Comparison of ENCODE assay signal across 10 cellular contexts in the genomic region with DNA sequence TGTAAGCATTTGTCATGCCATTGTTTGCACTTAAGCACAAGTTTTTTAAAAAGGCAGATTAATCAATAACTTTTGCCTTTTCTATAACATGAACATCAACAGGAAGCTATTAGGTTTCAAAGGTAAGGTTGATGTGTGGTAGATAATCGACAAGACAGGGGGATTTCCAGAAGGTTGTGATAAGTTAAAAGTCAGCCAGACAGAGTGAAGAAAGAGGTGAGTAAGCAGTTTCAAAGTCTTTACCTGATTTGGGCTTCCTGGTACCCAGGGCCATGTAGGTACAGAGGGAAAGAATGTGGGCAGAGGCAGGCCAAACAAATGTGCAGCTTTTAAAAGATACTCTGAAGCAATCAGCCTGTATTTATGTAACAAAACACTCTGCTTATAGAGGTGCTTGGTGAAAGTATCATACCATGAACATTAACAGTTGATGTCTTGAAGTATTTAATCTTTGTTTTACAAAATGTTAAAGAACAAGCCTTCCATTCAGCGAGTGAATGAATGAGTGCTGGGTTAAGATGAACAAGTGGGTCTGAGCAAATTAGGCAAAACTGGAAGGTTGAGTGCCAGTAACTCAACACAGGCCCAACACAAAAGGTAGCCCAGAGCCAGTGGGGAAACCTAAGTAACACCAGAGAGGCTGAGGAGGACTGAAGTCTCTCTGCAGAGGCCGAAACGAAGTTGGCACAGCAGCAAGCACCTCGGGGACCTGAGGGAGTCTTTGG.
DNase-seq lines count a peak whose midpoint lies in the region; ATAC-seq and TF ChIP-seq lines count a peak whose summit lies in the region.
"Had no signal": no experiment of that assay in that cellular context is flagged by ENCODE, and none has a peak within 500 bp of the region (broad histone marks: within the 10 kb centered on the region; RNA-seq: fewer than 3 reads in every experiment).

No MANE protein-coding gene starts in this region.

- H2AFZ ChIP-seq in KMS-11 (ENCODE audit: low read depth): no peak overlapping the region
- no peak overlapping the region for H2AFZ ChIP-seq in parathyroid adenoma

- H3K4me2 ChIP-seq in KMS-11 (peak overlapping the region; percentile 70), parathyroid adenoma (ENCODE audit: low read length) (peak overlapping the region; percentile 16)

- DNase-seq in NAMALWA (ENCODE audit: low spot score) (no peak), retina (no peak)
- DNase-seq in activated CD4-positive, alpha-beta T cell treated with anti-CD3 and anti-CD28 coated beads for 4 hours: no peak
- DNase-seq: Karpas-422; SHP77 treated with DMSO at 0.1 percent for 48 hours; stimulated activated CD4-positive, alpha-beta T cell treated with anti-CD3 and anti-CD28 coated beads, Interleukin-1b, Interleukin-23, amount 100 ng/mL, for 48 hours had no signal

- H4K20me1 ChIP-seq in KMS-11 (ENCODE audit: insufficient read depth): no peaks in the 10 kb centered on the region

- H3K4me1 ChIP-seq in KMS-11 (ENCODE audit: low read depth, poor library complexity, severe bottlenecking): peaks cover 56% of the 10 kb centered on the region
- H3K4me1 ChIP-seq in parathyroid adenoma: peaks cover 8% of the 10 kb centered on the region

- H3K27ac ChIP-seq in KMS-11 (peak overlapping the region; percentile 62), parathyroid adenoma (no peak overlapping the region)

- TF ChIP-seq CTCF in KMS-11 (conservative IDR thresholded peaks at IDR 0.05; ENCODE audit: low read depth, low read length): no peak
- no peak for TF ChIP-seq CTCF in parathyroid adenoma (IDR thresholded peaks at IDR 0.05)

- H3K36me3 ChIP-seq in KMS-11 (ENCODE audit: insufficient read depth) (no peaks in the 10 kb centered on the region; the same call in 1 of the 2 replicates), parathyroid adenoma (ENCODE audit: control insufficient read depth, insufficient read depth, low read length) (no peaks in the 10 kb centered on the region)

- H3K9me3 ChIP-seq in parathyroid adenoma (ENCODE audit: control insufficient read depth, low read length): no peaks in the 10 kb centered on the region

- ATAC-seq in GM19324 (IDR thresholded peaks at IDR 0.05; ENCODE audit: low FRiP score, unreplicated experiment) (peak; percentile 85), HG02759 (IDR thresholded peaks at IDR 0.05; ENCODE audit: unreplicated experiment) (peak; percentile 95)

- no peak overlapping the region for H3K4me3 ChIP-seq in KMS-11 (IDR thresholded peaks at IDR 0.05; ENCODE audit: insufficient read depth, low read depth, low read length)
- no peak overlapping the region for H3K4me3 ChIP-seq in parathyroid adenoma (ENCODE audit: low read depth, low read length)

- H3K27me3 ChIP-seq in KMS-11 (ENCODE audit: insufficient read depth, low read depth) (no peaks in the 10 kb centered on the region), parathyroid adenoma (ENCODE audit: control insufficient read depth, insufficient read depth, low read length) (no peaks in the 10 kb centered on the region)

- H3K9ac ChIP-seq in KMS-11: peak overlapping the region; percentile 10; the same call in 1 of the 2 replicates
- H3K9ac ChIP-seq in parathyroid adenoma: no peak overlapping the region

- H3K79me2 ChIP-seq in KMS-11 (ENCODE audit: insufficient read depth, low read depth) (peaks cover 17% of the 10 kb centered on the region), parathyroid adenoma (peaks cover 34% of the 10 kb centered on the region)
